9 cellular contexts compared by ENCODE assay signal in genomic region chr16:2471016-2471652, GRCh38. TPM values are rescaled to one million over a fixed set of nuclear protein-coding genes. Genes with fewer than 3 reads are reported as not detected.
DNase-seq lines count a peak whose midpoint lies in the region; ATAC-seq and TF ChIP-seq lines count a peak whose summit lies in the region.
"Had no signal": no experiment of that assay in that cellular context is flagged by ENCODE, and none has a peak within 500 bp of the region (broad histone marks: within the 10 kb centered on the region; RNA-seq: fewer than 3 reads in every experiment).

TSS of gene NTN3 (plus strand) at chr16:2471297. CDS start at chr16:2471702, 405 bp downstream.

- H3K4me1 ChIP-seq in HUES6 (ENCODE audit: control insufficient read depth, insufficient read depth, low read length), result peaks cover 41% of the 10 kb centered on the region

- H3K9ac ChIP-seq in HUES6 (ENCODE audit: low read length), result no peak within 1 kb of the TSS

- DNase-seq in AG20443 (ENCODE audit: low spot score) (peak; percentile 65), left lobe of liver (ENCODE audit: low spot score) (peak; percentile 60), Kasumi-1 (lab: John Stamatoyannopoulos, UW) (no peak), NK-92 (lab: John Stamatoyannopoulos, UW; ENCODE audit: unreplicated experiment) (no peak)
- no peak for DNase-seq in NK-92 treated with Interleukin-12 subunit alpha and Interleukin-12 subunit beta, amount 100 ng/mL, for 24 hours (lab: John Stamatoyannopoulos, UW)
- no peak for DNase-seq in activated CD4-positive, CD25-positive, alpha-beta regulatory T cell treated with anti-CD3 and anti-CD28 coated beads, Interleukin-2, amount 50 U/mL, for 72 hours

- H3K4me3 ChIP-seq in HUES6 (ENCODE audit: low read depth, low read length), result peak within 1 kb of the TSS; percentile 52
- H3K4me3 ChIP-seq: lung had no signal

- H3K36me3 ChIP-seq in HUES6 (ENCODE audit: control insufficient read depth, insufficient read depth, low read length), result no peaks in the 10 kb centered on the region

- ATAC-seq in left lobe of liver, result peak; percentile 18

- TF ChIP-seq CTCF in VCaP (conservative IDR thresholded peaks at IDR 0.05), result no peak

- H3K9me3 ChIP-seq in HUES6 (ENCODE audit: control insufficient read depth, insufficient read depth, low read depth, low read length), result no peaks in the 10 kb centered on the region

- H3K27ac ChIP-seq in HUES6 (ENCODE audit: low read depth, low read length) (no peak within 1 kb of the TSS), VCaP (peak within 1 kb of the TSS; percentile 45; the same call in 1 of the 2 replicates)

- H3K27me3 ChIP-seq in HUES6 (ENCODE audit: control insufficient read depth, insufficient read depth, low read length), result peaks cover 63% of the 10 kb centered on the region

RNA-seq across cellular contexts. Expression of gene NTN3, which starts in this region (rescaled TPM):
- 3.6 TPM for total RNA-seq in left lobe of liver

Comparison
In these comparisons a context has a peak if more than half of its experiments do, and no peak if none do; other contexts are left out.
1. DNase-seq: peak in AG20443 (single experiment) and left lobe of liver (single experiment); none in Kasumi-1 (0 of 2), NK-92 treated with Interleukin-12 subunit alpha and Interleukin-12 subunit beta, amount 100 ng/mL, for 24 hours (single experiment), NK-92 (single experiment) and activated CD4-positive, CD25-positive, alpha-beta regulatory T cell treated with anti-CD3 and anti-CD28 coated beads, Interleukin-2, amount 50 U/mL, for 72 hours (single experiment).